Comparison of ENCODE assay signal across 8 cellular contexts in genomic region chr7:35695628-35695888, GRCh38. TPM values are rescaled to one million over a fixed set of nuclear protein-coding genes. Genes with fewer than 3 reads are reported as not detected.
DNase-seq lines count a peak whose midpoint lies in the region; ATAC-seq and TF ChIP-seq lines count a peak whose summit lies in the region.

No MANE protein-coding gene starts in this region.

- no peaks in the 10 kb centered on the region for H3K9me2 ChIP-seq in OCI-LY1 (ENCODE audit: low read depth, low read length)

- peaks cover 47% of the 10 kb centered on the region for H3K4me1 ChIP-seq in OCI-LY1 (ENCODE audit: insufficient read depth, low read length, severe bottlenecking)
- H3K4me1 ChIP-seq in colonic mucosa: peaks cover 4% of the 10 kb centered on the region

- H3K79me2 ChIP-seq in OCI-LY1 (ENCODE audit: insufficient read depth, low read length): peaks cover 19% of the 10 kb centered on the region; the same call in 1 of the 2 replicates

- H3K27me3 Mint-ChIP-seq in naive thymus-derived CD8-positive, alpha-beta T cell: no peaks in the 10 kb centered on the region

- peaks cover 0 to 10% (median 4%) of the 10 kb centered on the region in 3 donors for H3K36me3 Mint-ChIP-seq in naive thymus-derived CD8-positive, alpha-beta T cell

- peak overlapping the region; percentile 93 for H3K4me2 ChIP-seq in OCI-LY1 (ENCODE audit: low read length)

- intact Hi-C loops in colonic mucosa (cut with DNase I): no loop called here

- POLR2A ChIA-PET in naive thymus-derived CD8-positive, alpha-beta T cell (lab: Charles Lee): interaction anchor here (0.7 to 4.3 kb wide), 11 partner anchors 9 to 107 kb away, joined by 3 to 76 read pairs (median 5); partner anchors contain the start of gene SEPTIN7

- H3K9ac ChIP-seq in OCI-LY1 (ENCODE audit: low read length): peak overlapping the region; percentile 97
- H3K9ac ChIP-seq in colonic mucosa (ENCODE audit: low read depth in 2 of 2, low read length in 2 of 2): peak overlapping the region; percentile 96 to 100

- H3K27me3 ChIP-seq in OCI-LY1 (ENCODE audit: insufficient read depth, low read length): no peaks in the 10 kb centered on the region
- no peaks in the 10 kb centered on the region for H3K27me3 ChIP-seq in colonic mucosa

- no peaks in the 10 kb centered on the region for H4K20me1 ChIP-seq in OCI-LY1 (ENCODE audit: insufficient read depth, low read length)

- no peaks in the 10 kb centered on the region for H3K9me3 Mint-ChIP-seq in naive thymus-derived CD8-positive, alpha-beta T cell

- H3F3A ChIP-seq in OCI-LY1 (ENCODE audit: insufficient read depth, low read length): peaks cover 9% of the 10 kb centered on the region; the same call in 1 of the 2 replicates

- H3K27ac ChIP-seq in OCI-LY1 (ENCODE audit: low read depth, low read length, poor library complexity, severe bottlenecking): peak overlapping the region; percentile 26
- peak overlapping the region; percentile 99 for H3K27ac ChIP-seq in colonic mucosa

- DNase-seq in colonic mucosa: no peak
- DNase-seq in naive thymus-derived CD8-positive, alpha-beta T cell: no peak
- no peak for DNase-seq in NCI-H226
- DNase-seq in NCI-H1436 (lab: John Stamatoyannopoulos, UW): no peak

- H3K27ac Mint-ChIP-seq in naive thymus-derived CD8-positive, alpha-beta T cell: peak overlapping the region; percentile 95 to 100 (median 99)

- peak overlapping the region; percentile 90 to 99 (median 95) for H3K4me3 Mint-ChIP-seq in naive thymus-derived CD8-positive, alpha-beta T cell

- H3K9me3 ChIP-seq in OCI-LY1 (ENCODE audit: low read length) (no peaks in the 10 kb centered on the region), colonic mucosa (no peaks in the 10 kb centered on the region)

- H3K36me3 ChIP-seq in OCI-LY1 (ENCODE audit: insufficient read depth, low read length) (peaks cover 12% of the 10 kb centered on the region), colonic mucosa (no peaks in the 10 kb centered on the region)

- peak overlapping the region; percentile 38; the same call in 1 of the 2 replicates for H2AFZ ChIP-seq in OCI-LY1 (ENCODE audit: low read length)

- ATAC-seq in GM21423 (IDR thresholded peaks at IDR 0.05; ENCODE audit: unreplicated experiment): peak; percentile 4
- ATAC-seq in naive thymus-derived CD8-positive, alpha-beta T cell: peak in 1 of 2 donors; percentile 4
- no peak for ATAC-seq in HG03565 (IDR thresholded peaks at IDR 0.05; ENCODE audit: unreplicated experiment)
- no peak for ATAC-seq in HG03378 (IDR thresholded peaks at IDR 0.05; ENCODE audit: unreplicated experiment)

- peak overlapping the region; percentile 93 for H3K4me3 ChIP-seq in OCI-LY1 (ENCODE audit: low read depth, low read length, poor library complexity, severe bottlenecking)
- H3K4me3 ChIP-seq in colonic mucosa: peak overlapping the region; percentile 94

- peaks cover 20 to 62% (median 51%) of the 10 kb centered on the region in 4 donors for H3K4me1 Mint-ChIP-seq in naive thymus-derived CD8-positive, alpha-beta T cell

- TF ChIP-seq CTCF in OCI-LY1 (IDR thresholded peaks at IDR 0.05; ENCODE audit: low read length) (no peak), colonic mucosa (IDR thresholded peaks at IDR 0.05) (no peak)

RNA-seq across cellular contexts. Expression of gene HERPUD2, which starts 0.6 kb away (rescaled TPM):
- total RNA-seq in colonic mucosa: 10 to 100 TPM; 20.2 to 24.2 TPM
- 10 to 100 TPM; 65.2 to 72.8 TPM for total RNA-seq in naive thymus-derived CD8-positive, alpha-beta T cell
- 10 to 100 TPM; 58.7 to 78.2 (median 75.9) TPM for polyA plus RNA-seq in naive thymus-derived CD8-positive, alpha-beta T cell
